In the genomic region with DNA sequence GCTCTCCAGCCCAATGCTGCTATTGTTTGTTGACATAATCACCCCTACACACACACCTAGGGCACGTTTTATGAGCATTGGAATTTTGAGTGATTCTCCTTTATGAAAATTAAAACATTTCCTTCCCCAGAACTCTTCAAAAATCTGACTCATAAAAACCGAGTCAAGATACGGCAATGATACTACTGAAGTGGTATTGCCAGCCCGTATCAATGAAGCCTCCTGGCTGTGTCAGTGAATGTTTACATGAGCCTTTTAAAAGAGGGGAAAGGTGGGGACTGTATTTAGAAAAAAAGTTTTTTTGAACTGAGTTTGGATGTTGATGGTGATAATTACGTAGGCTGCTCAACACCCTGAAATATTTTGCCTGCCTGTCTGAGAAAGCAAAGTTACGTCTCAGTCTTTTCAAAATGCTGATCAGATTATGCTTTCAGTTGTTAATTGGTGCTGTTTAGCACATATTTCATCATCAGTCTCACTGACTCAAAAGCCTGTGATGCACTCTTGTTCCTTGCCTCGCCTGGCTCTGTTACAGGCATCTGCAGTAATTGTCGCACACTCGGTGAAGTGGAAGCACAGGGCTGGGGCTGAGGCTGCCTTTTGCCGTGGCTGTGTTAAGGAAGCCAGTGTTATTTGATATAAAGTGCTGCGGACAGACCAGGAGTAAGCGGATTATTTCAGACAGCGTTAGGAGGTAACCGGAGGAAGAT, we compare ENCODE assay signal across 9 cellular contexts.
A peak's percentile ranks its signal among the peaks of the same experiment; 100 is the strongest.
DNase-seq lines count a peak whose midpoint lies in the region; ATAC-seq, FAIRE-seq and TF ChIP-seq lines count a peak whose summit lies in the region.
"Had no signal": no experiment of that assay in that cellular context is flagged by ENCODE, and none has a peak within 500 bp of the region (broad histone marks: within the 10 kb centered on the region; RNA-seq: fewer than 3 reads in every experiment).

No MANE protein-coding gene starts in this region.

- TF ChIP-seq RAD21 in SK-N-SH (IDR thresholded peaks at IDR 0.05; ENCODE audit: low read length), result no peak
- TF ChIP-seq RAD21 in H1 (IDR thresholded peaks at IDR 0.05 in 1 of 2, conservative IDR thresholded peaks at IDR 0.05 in 1 of 2; ENCODE audit: low read depth in 2 of 2, low read length in 2 of 2), result no peak

- H2AK5ac ChIP-seq in H1 (ENCODE audit: low read depth, low read length), result no peak overlapping the region

- no peak for TF ChIP-seq CTCF in SK-N-SH (IDR thresholded peaks at IDR 0.05)
- TF ChIP-seq CTCF in H1 (IDR thresholded peaks at IDR 0.05; ENCODE audit: control extremely low read depth in 1 of 3, insufficient read depth in 1 of 3, low read depth in 1 of 3, low read length in 3 of 3), result no peak

- H4K91ac ChIP-seq in H1 (replicated peaks; ENCODE audit: insufficient read length, low read length), result no peak overlapping the region

- no peak overlapping the region for H4K5ac ChIP-seq in H1 (ENCODE audit: insufficient read length, low read depth, low read length)

- 0 out of 2 replicates have a peak overlapping the region, but pooled peaks have one; percentile 31 for H2BK5ac ChIP-seq in H1 (ENCODE audit: low read depth, low read length)

- H3K9me3 ChIP-seq in SK-N-SH (no peaks in the 10 kb centered on the region), H1 (ENCODE audit: insufficient read depth in 2 of 2, low read depth in 1 of 2, low read length in 1 of 2) (no peaks in the 10 kb centered on the region)

- no peaks in the 10 kb centered on the region for H3K9me2 ChIP-seq in SK-N-SH

- H3K4me1 ChIP-seq in SK-N-SH (ENCODE audit: control insufficient read depth in 1 of 2, insufficient read depth in 2 of 2, low read depth in 1 of 2, low read length in 1 of 2) (peaks cover 8 to 10% of the 10 kb centered on the region in 2 experiments; a peak in 3 of 4 replicates), H1 (replicated peaks in 1 of 4; ENCODE audit: control insufficient read depth in 3 of 4, insufficient read depth in 4 of 4, low read length in 3 of 4) (peaks cover 0 to 17% (median 2%) of the 10 kb centered on the region in 4 experiments; a peak in 4 of 7 replicates)

- H3K56ac ChIP-seq in H1 (replicated peaks; ENCODE audit: insufficient read length, low read depth, low read length), result no peak overlapping the region

- no peak overlapping the region for H2BK20ac ChIP-seq in H1 (ENCODE audit: low read length)

- H3K18ac ChIP-seq in H1 (ENCODE audit: extremely low read depth, low read length), result no peak overlapping the region

- no peak overlapping the region for H3K14ac ChIP-seq in H1 (ENCODE audit: insufficient read length)

- H4K8ac ChIP-seq in H1 (ENCODE audit: extremely low read depth, insufficient read depth, low read length), result no peak overlapping the region

- TF ChIP-seq EP300 in SK-N-SH (IDR thresholded peaks at IDR 0.05; ENCODE audit: borderline replicate concordance in 1 of 2, low read depth in 1 of 2, low read length in 1 of 2) (no peak), H1 (IDR thresholded peaks at IDR 0.05; ENCODE audit: borderline replicate concordance in 1 of 2, low read depth in 2 of 2, low read length in 2 of 2) (no peak)

- H3K27ac ChIP-seq in SK-N-SH (ENCODE audit: low read depth in 2 of 2, low read length in 1 of 2) (no peak overlapping the region; a peak in 1 of 4 replicates), H1 (ENCODE audit: low read depth, low read length) (no peak overlapping the region)

- DNase-seq in SK-N-SH, result no peak
- DNase-seq in H1 (ENCODE audit: low read depth in 1 of 2, low spot score in 2 of 2), result peak in 1 of 2 experiments; percentile 43
- peak; percentile 56 for DNase-seq in midbrain (lab: John Stamatoyannopoulos, UW)
- DNase-seq in NCI-H146 treated with DMSO at 0.1 percent for 48 hours (lab: John Stamatoyannopoulos, UW; ENCODE audit: unreplicated experiment), result no peak
- DNase-seq in GM12891 (ENCODE audit: insufficient read length, low spot score), result no peak
- DNase-seq: activated CD4-positive, alpha-beta T cell treated with anti-CD3 and anti-CD28 coated beads for 4 hours had no signal

- H2BK12ac ChIP-seq in H1 (ENCODE audit: low read depth, low read length), result 0 out of 2 replicates have a peak overlapping the region, but pooled peaks have one; percentile 9

- H3K4me2 ChIP-seq in SK-N-SH (no peak overlapping the region), H1 (ENCODE audit: insufficient read depth in 1 of 2, low read depth in 2 of 2, low read length in 2 of 2) (no peak overlapping the region)

- CTCF ChIA-PET in SK-N-SH (lab: Yijun Ruan, JAX), result interaction anchor here (1.0 to 1.5 kb wide), 3 partner anchors 9 to 101 kb away, joined by 3 to 4 read pairs (median 3); no protein-coding TSS in a partner anchor
- CTCF ChIA-PET in H1 (lab: Charles Lee; ENCODE audit: partially characterized antibody), result interaction anchor here (1.2 kb wide), 1 partner anchor 15 kb away, joined by 3 read pairs; no protein-coding TSS in a partner anchor

- H3K79me1 ChIP-seq in H1 (ENCODE audit: low read depth, low read length), result no peaks in the 10 kb centered on the region

- H2BK120ac ChIP-seq in H1 (replicated peaks; ENCODE audit: low read depth, low read length), result no peak overlapping the region

- POLR2A ChIA-PET in SK-N-SH (lab: Yijun Ruan, JAX) (no interaction called here), H1 (lab: Charles Lee; ENCODE audit: partially characterized antibody) (no interaction called here)

- H3F3A ChIP-seq in SK-N-SH (replicated peaks; ENCODE audit: insufficient read depth), result no peaks in the 10 kb centered on the region

- H3K79me2 ChIP-seq in SK-N-SH (ENCODE audit: insufficient read depth), result no peaks in the 10 kb centered on the region
- no peaks in the 10 kb centered on the region for H3K79me2 ChIP-seq in H1 (ENCODE audit: control insufficient read depth in 1 of 2, insufficient read depth in 2 of 2, low read length in 2 of 2)

- 79% methylated on average over 14 of the region's 14 CpGs for WGBS in SK-N-SH (ENCODE audit: low lambda C conversion rate)
- 83% methylated on average over 14 of the region's 14 CpGs; no CpG with 5 or more reads in 1 of the 2 experiments for WGBS in H1 (ENCODE audit: extremely low coverage in 1 of 2, insufficient coverage in 1 of 2, insufficient read length in 1 of 2, insufficient replicate concordance in 2 of 2, low coverage in 1 of 2, low lambda C conversion rate in 2 of 2, missing lambda C conversion rate in 1 of 2), 2 experiments

- ATAC-seq in SK-N-SH treated with all-trans-retinoic acid at 6 μM for 48 hours, result peak; percentile 67
- ATAC-seq in GM19351 (IDR thresholded peaks at IDR 0.05; ENCODE audit: unreplicated experiment), result no peak
- no peak for ATAC-seq in HG02938 (IDR thresholded peaks at IDR 0.05; ENCODE audit: unreplicated experiment)

- H3K4ac ChIP-seq in H1 (replicated peaks; ENCODE audit: insufficient read length, low read depth, low read length), result no peak overlapping the region

- FAIRE-seq in H1 (lab: Jason Lieb, UNC), result peak; percentile 19
- FAIRE-seq in GM12891 (lab: Jason Lieb, UNC), result no peak

- H3K27me3 ChIP-seq in SK-N-SH (ENCODE audit: insufficient read depth) (no peaks in the 10 kb centered on the region), H1 (replicated peaks in 1 of 4; ENCODE audit: control insufficient read depth in 3 of 4, extremely low read depth in 1 of 4, insufficient read depth in 3 of 4, low read length in 3 of 4) (no peaks in the 10 kb centered on the region)

- no peaks in the 10 kb centered on the region for H3K23me2 ChIP-seq in H1 (ENCODE audit: low read depth, low read length)

- H3K9ac ChIP-seq in SK-N-SH (no peak overlapping the region), H1 (replicated peaks in 1 of 4; ENCODE audit: extremely low read depth in 1 of 4, low read depth in 3 of 4, low read length in 3 of 4) (no peak overlapping the region)

- H3K36me3 ChIP-seq in SK-N-SH (replicated peaks in 1 of 2; ENCODE audit: control insufficient read depth in 1 of 2, insufficient read depth in 2 of 2, low read length in 1 of 2) (no peaks in the 10 kb centered on the region), H1 (ENCODE audit: control insufficient read depth in 2 of 4, insufficient read depth in 4 of 4, low read length in 3 of 4) (no peaks in the 10 kb centered on the region)

- H2AFZ ChIP-seq in SK-N-SH (ENCODE audit: low read depth) (no peak overlapping the region), H1 (ENCODE audit: low read length) (no peak overlapping the region)

- TF ChIP-seq POLR2A in H1 (IDR thresholded peaks at IDR 0.05; ENCODE audit: control extremely low read depth in 1 of 2, low read depth in 2 of 2, low read length in 2 of 2), result no peak
- TF ChIP-seq POLR2A in GM12891 (IDR thresholded peaks at IDR 0.05; ENCODE audit: low read depth, low read length), result no peak

- H4K20me1 ChIP-seq in SK-N-SH (ENCODE audit: insufficient read depth) (no peaks in the 10 kb centered on the region), H1 (replicated peaks in 1 of 2; ENCODE audit: control insufficient read depth in 1 of 2, insufficient read depth in 2 of 2, low read length in 2 of 2) (no peaks in the 10 kb centered on the region)

- H3K23ac ChIP-seq in H1 (ENCODE audit: insufficient read length), result no peak overlapping the region

- no peak overlapping the region for H2BK15ac ChIP-seq in H1 (ENCODE audit: low read length)

- H3K4me3 ChIP-seq in SK-N-SH (ENCODE audit: low read depth in 2 of 2, low read length in 1 of 2), result no peak overlapping the region
- H3K4me3 ChIP-seq in H1 (ENCODE audit: extremely low read depth in 1 of 4, insufficient read depth in 2 of 4, low read depth in 3 of 4, low read length in 4 of 4), result no peak overlapping the region

TF ChIP-seq in SK-N-SH treated with all-trans-retinoic acid at 6 μM for 48 hours, 23 proteins besides CTCF, POLR2A, EP300 and RAD21 (continues in another document):
- TF ChIP-seq BACH2 (CRISPR knock-in tag; IDR thresholded peaks at IDR 0.05; ENCODE audit: borderline replicate concordance), result no peak

TF ChIP-seq in SK-N-SH, 30 proteins besides CTCF, POLR2A, EP300 and RAD21 (continues in another document):
- TF ChIP-seq GATA2 (CRISPR knock-in tag; IDR thresholded peaks at IDR 0.05) (no peak), GABPA (IDR thresholded peaks at IDR 0.05; ENCODE audit: low read depth) (no peak), CHD2 (IDR thresholded peaks at IDR 0.05; ENCODE audit: low read length, partially characterized antibody) (no peak), EZH2phosphoT487 (IDR thresholded peaks at IDR 0.05; ENCODE audit: borderline replicate concordance, low read depth) (no peak), ELF1 (IDR thresholded peaks at IDR 0.05) (no peak)

TF ChIP-seq in H1, 55 proteins besides CTCF, POLR2A, EP300 and RAD21 (continues in another document):
- no peak for TF ChIP-seq HDAC6 (IDR thresholded peaks at IDR 0.05; ENCODE audit: low read depth, low read length)
- TF ChIP-seq SIX5 (IDR thresholded peaks at IDR 0.05; ENCODE audit: low read depth, low read length), result no peak
- no peak for TF ChIP-seq ZNF274 (IDR thresholded peaks at IDR 0.05; ENCODE audit: borderline replicate concordance, extremely low read depth, low read length)
- no peak for TF ChIP-seq CREB1 (IDR thresholded peaks at IDR 0.05)

TF ChIP-seq in GM12891, 5 proteins besides CTCF, POLR2A, EP300 and RAD21:
- TF ChIP-seq POU2F2 (IDR thresholded peaks at IDR 0.05; ENCODE audit: low read depth, low read length), result no peak
- TF ChIP-seq TAF1 (IDR thresholded peaks at IDR 0.05; ENCODE audit: low read depth, low read length), result no peak
- TF ChIP-seq POLR2AphosphoS5 (IDR thresholded peaks at IDR 0.05; ENCODE audit: low read depth, low read length), result no peak
- no peak for TF ChIP-seq PAX5 (IDR thresholded peaks at IDR 0.05; ENCODE audit: insufficient read depth, low read length, severe bottlenecking)
- no peak for TF ChIP-seq SPI1 (IDR thresholded peaks at IDR 0.05; ENCODE audit: low read depth, low read length)
